9 cellular contexts compared by ENCODE assay signal in the genomic region with DNA sequence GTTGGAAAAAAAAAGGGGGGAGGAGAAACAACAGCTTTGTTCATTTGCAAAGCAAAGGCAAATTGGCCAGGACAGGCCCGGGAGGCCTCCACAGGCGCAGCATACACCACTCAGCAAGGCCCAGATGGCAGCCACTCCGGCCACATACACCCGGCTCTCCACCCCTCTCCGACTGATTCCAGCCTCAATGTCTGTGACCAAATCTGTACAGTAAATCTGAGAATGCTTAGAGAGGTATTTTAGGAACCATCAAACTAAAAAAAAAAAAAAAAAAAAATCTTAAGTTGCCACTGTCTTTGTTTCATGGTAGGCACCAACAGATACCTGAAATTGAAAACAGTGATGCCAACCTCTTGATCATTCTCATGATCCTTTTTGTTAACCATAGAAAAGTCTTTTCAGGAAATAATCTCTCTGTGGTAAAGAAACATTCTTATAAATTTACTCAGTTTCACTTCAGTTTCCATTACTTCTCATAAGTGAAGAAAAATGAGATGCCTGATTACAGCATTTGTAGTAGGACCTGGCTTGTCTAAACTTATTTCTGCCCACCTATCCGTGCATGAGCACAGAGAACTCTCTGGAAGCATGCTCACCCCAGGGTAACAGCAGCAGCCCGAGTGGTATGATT. TPM values are rescaled to one million over a fixed set of nuclear protein-coding genes. Genes with fewer than 3 reads are reported as not detected.
DNase-seq lines count a peak whose midpoint lies in the region; ATAC-seq and TF ChIP-seq lines count a peak whose summit lies in the region.
"Had no signal": no experiment of that assay in that cellular context is flagged by ENCODE, and none has a peak within 500 bp of the region (broad histone marks: within the 10 kb centered on the region; RNA-seq: fewer than 3 reads in every experiment).

No MANE protein-coding gene starts in this region.

- no peaks in the 10 kb centered on the region for H3K9me3 ChIP-seq in gastroesophageal sphincter

- TF ChIP-seq POLR2A in gastroesophageal sphincter (IDR thresholded peaks at IDR 0.05), result no peak

- ATAC-seq in GM19468 (IDR thresholded peaks at IDR 0.05; ENCODE audit: extremely low read depth, unreplicated experiment) (peak; percentile 31), HG03520 (IDR thresholded peaks at IDR 0.05; ENCODE audit: unreplicated experiment) (peak; percentile 53), gastroesophageal sphincter (no peak)
- ATAC-seq: left colon had no signal

- no peak for TF ChIP-seq EP300 in gastroesophageal sphincter (IDR thresholded peaks at IDR 0.05)

- WGBS in gastroesophageal sphincter (ENCODE audit: low coverage in 1 of 2), 2 donors, result 48 to 63% methylated on average over 7 of the region's 7 CpGs

- H3K4me3 ChIP-seq in GM06990 (replicated peaks; ENCODE audit: low read depth, low read length) (no peak overlapping the region), gastroesophageal sphincter (no peak overlapping the region)

- H3K27ac ChIP-seq in gastroesophageal sphincter, result peak overlapping the region in 3 of 4 donors; percentile 29 to 50 (median 35)

- DNase-seq in GM06990 (ENCODE audit: extremely low read depth, insufficient read length) (peak; percentile 75), NCI-H1048 (lab: John Stamatoyannopoulos, UW) (no peak), A172 (ENCODE audit: low spot score) (no peak), NCI-H748 treated with DMSO at 0.1 percent for 48 hours (lab: John Stamatoyannopoulos, UW) (no peak)
- DNase-seq in stimulated activated CD4-positive, alpha-beta T cell treated with anti-CD3 and anti-CD28 coated beads, Interleukin-4, amount 100 ng/mL, for 4 hours, result no peak

- no peak for TF ChIP-seq CTCF in GM06990 (IDR thresholded peaks at IDR 0.05; ENCODE audit: insufficient read depth, low read length, poor library complexity, severe bottlenecking)
- no peak for TF ChIP-seq CTCF in gastroesophageal sphincter (IDR thresholded peaks at IDR 0.05)

- H3K36me3 ChIP-seq in GM06990 (ENCODE audit: control insufficient read depth, insufficient read depth, low read length), result no peaks in the 10 kb centered on the region; the same call in 1 of the 2 replicates
- no peaks in the 10 kb centered on the region for H3K36me3 ChIP-seq in gastroesophageal sphincter

- H3K4me1 ChIP-seq in gastroesophageal sphincter, result peaks cover 0 to 100% (median 40%) of the 10 kb centered on the region in 3 donors

- H3K27me3 ChIP-seq in GM06990 (replicated peaks; ENCODE audit: control insufficient read depth, insufficient read depth, low read length), result no peaks in the 10 kb centered on the region
- H3K27me3 ChIP-seq in gastroesophageal sphincter, result no peaks in the 10 kb centered on the region

RNA-seq across cellular contexts. Expression of gene VPS37B, which starts 20.2 kb away (rescaled TPM):
- 10 to 100 TPM; 23.4 to 47.4 (median 29.3) TPM for total RNA-seq in gastroesophageal sphincter
- 19.2 and 23.9 TPM in 2 replicates for total RNA-seq in A172 (2014; rRNA removed; shearing (Covaris generic))

RNA-seq across cellular contexts. Expression of gene HIP1R, which starts 40.4 kb away (rescaled TPM):
- 10 to 100 TPM; 10.2 to 32.5 (median 23.9) TPM for total RNA-seq in gastroesophageal sphincter
- total RNA-seq in A172 (2014; rRNA removed; shearing (Covaris generic)), result 19.1 and 22.4 TPM in 2 replicates
